ENCODE assay signal across 9 cellular contexts in the genomic region with DNA sequence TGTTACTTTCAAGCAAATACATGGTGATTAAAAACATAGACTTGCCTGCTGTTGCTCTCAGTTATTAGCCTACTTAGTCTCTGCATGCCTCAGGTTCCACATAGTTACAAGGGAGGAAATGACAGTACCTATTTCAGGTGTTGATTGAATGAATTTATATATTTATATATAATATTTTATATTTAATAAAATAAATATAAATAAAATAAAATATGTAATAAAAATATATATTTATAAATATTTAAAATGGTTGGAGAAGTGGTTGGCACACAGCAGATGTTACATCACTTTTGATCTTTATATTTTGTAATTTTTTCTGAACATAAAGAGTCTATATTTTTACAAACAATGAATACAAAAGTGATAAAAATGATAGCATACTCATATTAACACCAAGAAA.
"Had no signal": no experiment of that assay in that cellular context is flagged by ENCODE, and none has a peak within 500 bp of the region (broad histone marks: within the 10 kb centered on the region; RNA-seq: fewer than 3 reads in every experiment).

No MANE protein-coding gene starts in this region.

- FAIRE-seq: HepG2, HTR-8/SVneo, K562 had no signal

- DNase-seq: IMR-90, KBM-7, KG1 had no signal

- H3K4me3 Mint-ChIP-seq: IgD-negative memory B cell had no signal

- H3K27ac ChIP-seq: HL-60, KMS-11 had no signal

- H3K27me3 Mint-ChIP-seq: IgD-negative memory B cell had no signal

- H3K4me3 ChIP-seq: K562 had no signal

- H3K4me1 Mint-ChIP-seq: IgD-negative memory B cell had no signal

- H3K36me3 Mint-ChIP-seq: IgD-negative memory B cell had no signal

- H3K27ac Mint-ChIP-seq: IgD-negative memory B cell had no signal

- ATAC-seq: HepG2, K562 had no signal
